In genomic region chr22:40499187-40499753, GRCh38 we compare ENCODE assay signal across 1 cellular context.
TF ChIP-seq lines count a peak whose summit lies in the region.

No MANE protein-coding gene starts in this region.

TF ChIP-seq in GM23338, 12 proteins besides CTCF, POLR2A, EP300 and RAD21 (continued from another document):
- no peak for TF ChIP-seq NANOG (IDR thresholded peaks at IDR 0.05; ENCODE audit: borderline replicate concordance)
- no peak for TF ChIP-seq JUNB (IDR thresholded peaks at IDR 0.05; ENCODE audit: unreplicated experiment)
- TF ChIP-seq STAT1 (IDR thresholded peaks at IDR 0.05; ENCODE audit: unreplicated experiment) = no peak
